Comparison of ENCODE assay signal across 15 cellular contexts in the genomic region with DNA sequence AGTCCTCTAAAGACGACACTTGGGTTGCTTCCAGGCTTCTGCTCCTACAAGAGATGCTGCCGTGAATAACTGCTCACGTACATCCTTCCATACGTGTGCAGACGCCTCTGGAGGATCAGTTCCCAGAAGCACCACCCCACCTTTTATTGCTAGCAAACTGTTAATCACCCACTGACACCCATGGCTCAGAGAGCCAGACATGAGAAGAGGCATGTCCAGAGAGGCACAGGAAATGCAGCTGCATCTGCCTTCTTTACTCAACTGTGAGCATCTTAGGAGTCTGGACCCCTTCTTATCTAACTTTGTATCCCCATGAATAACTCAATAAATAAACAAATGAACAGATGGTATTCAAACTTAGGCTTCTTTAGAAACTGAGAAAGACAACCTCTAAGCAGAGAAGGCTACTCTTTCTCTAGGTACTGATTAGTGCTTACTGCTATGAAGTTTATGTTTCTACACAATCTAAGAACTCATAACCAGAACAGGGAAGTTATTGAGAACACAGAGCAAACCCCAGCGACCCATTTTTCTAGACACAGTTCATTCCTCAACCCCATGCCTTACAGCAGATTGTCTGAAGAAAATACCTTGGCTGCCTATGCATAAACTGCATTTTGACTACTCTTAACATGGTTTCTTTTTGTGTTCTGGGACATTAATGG.
DNase-seq lines count a peak whose midpoint lies in the region; ATAC-seq, FAIRE-seq and TF ChIP-seq lines count a peak whose summit lies in the region.
"Had no signal": no experiment of that assay in that cellular context is flagged by ENCODE, and none has a peak within 500 bp of the region (broad histone marks: within the 10 kb centered on the region; RNA-seq: fewer than 3 reads in every experiment).

No MANE protein-coding gene starts in this region.

- peaks cover 8 to 41% of the 10 kb centered on the region in 2 experiments; a peak in 4 of 5 replicates for H3K4me1 ChIP-seq in K562 (replicated peaks in 1 of 2; ENCODE audit: control insufficient read depth in 2 of 2, insufficient read depth in 2 of 2, low read length in 2 of 2)
- H3K4me1 ChIP-seq in mesenchymal stem cell (ENCODE audit: control insufficient read depth, insufficient read depth, low read depth, low read length): peaks cover 3% of the 10 kb centered on the region
- no peaks in the 10 kb centered on the region for H3K4me1 ChIP-seq in CD4-positive, alpha-beta memory T cell (ENCODE audit: insufficient read depth, low read length)
- H3K4me1 ChIP-seq: prostate gland had no signal

- no peak overlapping the region for H3K23ac ChIP-seq in mesenchymal stem cell (ENCODE audit: low read length in 2 of 2)

- intact Hi-C loops in K562 (cut with micrococcal nuclease) (no loop called here), natural killer cell (cut with micrococcal nuclease) (no loop called here)
- intact Hi-C loops in CD4-positive, alpha-beta memory T cell (cut with micrococcal nuclease): no loop called here

- peak; percentile 83 for ATAC-seq in HG02852 (IDR thresholded peaks at IDR 0.05; ENCODE audit: unreplicated experiment)
- peak; percentile 50 for ATAC-seq in K562
- ATAC-seq in natural killer cell: no peak

- no peaks in the 10 kb centered on the region for H3K27me3 Mint-ChIP-seq in natural killer cell (ENCODE audit: low read depth in 2 of 2)
- H3K27me3 Mint-ChIP-seq in CD4-positive, alpha-beta memory T cell: peaks cover 1 to 4% of the 10 kb centered on the region in 2 donors

- POLR2A ChIA-PET in K562 (lab: Yijun Ruan, JAX): interaction anchor here (0.6 kb wide), 1 partner anchor 43 kb away, joined by 3 read pairs; no protein-coding TSS in a partner anchor
- POLR2A ChIA-PET in CD4-positive, alpha-beta memory T cell (lab: Charles Lee; ENCODE audit: partially characterized antibody): no interaction called here

- H3K9ac ChIP-seq in K562 (ENCODE audit: insufficient read depth in 1 of 2, low read depth in 2 of 2, low read length in 2 of 2): 0 out of 4 replicates have a peak overlapping the region, but pooled peaks of 1 of the 2 experiments have one; percentile 18
- H3K9ac ChIP-seq in mesenchymal stem cell (ENCODE audit: low read length): no peak overlapping the region

- H3K27ac ChIP-seq in K562 (ENCODE audit: extremely low read depth, low read depth, low read length): peak overlapping the region; percentile 40; the same call in 1 of the 3 replicates
- no peak overlapping the region for H3K27ac ChIP-seq in mesenchymal stem cell (ENCODE audit: low read length, poor library complexity, severe bottlenecking)
- no peak overlapping the region for H3K27ac ChIP-seq in CD4-positive, alpha-beta memory T cell (ENCODE audit: low read depth, low read length)
- H3K27ac ChIP-seq: prostate gland had no signal

- H3K4me3 Mint-ChIP-seq in natural killer cell: no peak overlapping the region
- H3K4me3 Mint-ChIP-seq in CD4-positive, alpha-beta memory T cell: no peak overlapping the region
- H3K4me3 Mint-ChIP-seq: activated CD4-positive, alpha-beta memory T cell treated with anti-CD3 and anti-CD28 coated beads for 36 hours; CD4-positive, CD25-positive, alpha-beta regulatory T cell; T-helper 2 cell treated with Interferon-gamma antibody and Interleukin-4, amounts not matched to agents 5 μg/mL and 100 μg/mL, for 36 hours had no signal

- no peaks in the 10 kb centered on the region for H3K4me1 Mint-ChIP-seq in natural killer cell
- H3K4me1 Mint-ChIP-seq in CD4-positive, alpha-beta memory T cell: peaks cover 0 to 1% (median 0%) of the 10 kb centered on the region in 4 donors

- in situ Hi-C loops in K562 (cut with MboI): no loop called here

- no peak overlapping the region for H2BK15ac ChIP-seq in mesenchymal stem cell (ENCODE audit: low read depth, poor library complexity, severe bottlenecking)

- H2BK120ac ChIP-seq in mesenchymal stem cell (ENCODE audit: low read depth, low read length): no peak overlapping the region

- no peak overlapping the region for H3K4ac ChIP-seq in mesenchymal stem cell (ENCODE audit: low read depth in 1 of 2, low read length in 2 of 2)

- no peak overlapping the region; the same call in 1 of the 2 replicates for H3K4me2 ChIP-seq in K562 (ENCODE audit: insufficient read depth, low read length)
- no peak overlapping the region for H3K4me2 ChIP-seq in mesenchymal stem cell (ENCODE audit: low read length, poor library complexity, severe bottlenecking)

- DNase-seq in GM12891 (ENCODE audit: insufficient read length, low spot score) (no peak), K562 (ENCODE audit: extremely low read depth in 1 of 4, low spot score in 3 of 4) (peak in 1 of 4 experiments; percentile 44), mesenchymal stem cell (peak; percentile 77), AG20443 (ENCODE audit: low spot score) (no peak), natural killer cell (no peak), DMS153 (lab: John Stamatoyannopoulos, UW) (no peak)
- DNase-seq in CD4-positive, alpha-beta memory T cell: no peak
- DNase-seq: activated CD4-positive, alpha-beta memory T cell treated with anti-CD3 and anti-CD28 coated beads for 36 hours; activated naive CD4-positive, alpha-beta T cell treated with Interleukin-2 at 50 U/mL for 16 hours; CD4-positive, CD25-positive, alpha-beta regulatory T cell; NCI-H1694 had no signal

- H3K4me3 ChIP-seq in K562 (no peak overlapping the region), mesenchymal stem cell (ENCODE audit: insufficient read depth in 1 of 2, low read depth in 1 of 2, low read length in 2 of 2) (no peak overlapping the region)
- no peak overlapping the region for H3K4me3 ChIP-seq in CD4-positive, alpha-beta memory T cell (ENCODE audit: low read length in 2 of 2)
- H3K4me3 ChIP-seq: lung, prostate gland had no signal

- H3K79me2 ChIP-seq in K562 (ENCODE audit: control insufficient read depth, insufficient read depth, low read length): no peaks in the 10 kb centered on the region

- peak; percentile 57 for FAIRE-seq in GM12891 (lab: Jason Lieb, UNC)
- peak; percentile 49 for FAIRE-seq in K562 (lab: Jason Lieb, UNC)

- TF ChIP-seq EP300 in K562 (IDR thresholded peaks at IDR 0.05; ENCODE audit: low read length): no peak

- no peak overlapping the region for H3K14ac ChIP-seq in mesenchymal stem cell (ENCODE audit: low read length in 2 of 2)

- H3K9me1 ChIP-seq in K562 (ENCODE audit: control insufficient read depth, insufficient read depth, low read length): no peaks in the 10 kb centered on the region

- H3K27ac Mint-ChIP-seq in natural killer cell: no peak overlapping the region
- no peak overlapping the region for H3K27ac Mint-ChIP-seq in CD4-positive, alpha-beta memory T cell
- H3K27ac Mint-ChIP-seq: activated CD4-positive, alpha-beta memory T cell treated with anti-CD3 and anti-CD28 coated beads for 36 hours; CD4-positive, CD25-positive, alpha-beta regulatory T cell; T-helper 2 cell treated with Interferon-gamma antibody and Interleukin-4, amounts not matched to agents 5 μg/mL and 100 μg/mL, for 36 hours had no signal

- H3K9me3 ChIP-seq in K562 (replicated peaks; ENCODE audit: control insufficient read depth, insufficient read depth, low read depth, low read length) (no peaks in the 10 kb centered on the region; the same call in 1 of the 2 replicates), mesenchymal stem cell (ENCODE audit: control insufficient read depth, low read length) (no peaks in the 10 kb centered on the region)
- no peaks in the 10 kb centered on the region for H3K9me3 ChIP-seq in CD4-positive, alpha-beta memory T cell (ENCODE audit: control insufficient read depth in 1 of 2, low read length in 2 of 2)
- H3K9me3 ChIP-seq: prostate gland had no signal

- H4K20me1 ChIP-seq in K562 (replicated peaks; ENCODE audit: control insufficient read depth, insufficient read depth, low read length): no peaks in the 10 kb centered on the region

- TF ChIP-seq POLR2A in GM12891 (IDR thresholded peaks at IDR 0.05; ENCODE audit: low read depth, low read length) (no peak), K562 (conservative IDR thresholded peaks at IDR 0.05) (no peak)

- H2AFZ ChIP-seq in K562 (ENCODE audit: low read depth, low read length) (peak overlapping the region; percentile 83), mesenchymal stem cell (ENCODE audit: low read depth, low read length) (no peak overlapping the region)

- no peak for TF ChIP-seq RAD21 in K562 (CRISPR knock-in tag; conservative IDR thresholded peaks at IDR 0.05 in 1 of 2, IDR thresholded peaks at IDR 0.05 in 1 of 2)

- H3K36me3 ChIP-seq in K562 (ENCODE audit: control insufficient read depth, insufficient read depth, low read length): no peaks in the 10 kb centered on the region
- no peaks in the 10 kb centered on the region for H3K36me3 ChIP-seq in mesenchymal stem cell (ENCODE audit: control insufficient read depth in 1 of 2, insufficient read depth in 2 of 2, low read depth in 1 of 2, low read length in 2 of 2)
- no peaks in the 10 kb centered on the region for H3K36me3 ChIP-seq in CD4-positive, alpha-beta memory T cell (ENCODE audit: insufficient read depth, low read length)
- H3K36me3 ChIP-seq: prostate gland had no signal

- peak overlapping the region in 1 of 2 experiments; percentile 63 for H2BK12ac ChIP-seq in mesenchymal stem cell (ENCODE audit: low read length in 2 of 2)

- no peak overlapping the region for H2AK5ac ChIP-seq in mesenchymal stem cell (ENCODE audit: low read length, severe bottlenecking)

- H3K79me1 ChIP-seq in mesenchymal stem cell (replicated peaks; ENCODE audit: low read length, poor library complexity, severe bottlenecking): no peaks in the 10 kb centered on the region

- BruUV-seq in K562 (replicated peaks; lab: Mats Ljungman, UMichigan): no TSS peak

- H3K9me3 Mint-ChIP-seq in natural killer cell: no peaks in the 10 kb centered on the region
- H3K9me3 Mint-ChIP-seq in CD4-positive, alpha-beta memory T cell: no peaks in the 10 kb centered on the region
- H3K9me3 Mint-ChIP-seq: activated CD4-positive, alpha-beta memory T cell treated with anti-CD3 and anti-CD28 coated beads for 36 hours; T-helper 2 cell treated with Interferon-gamma antibody and Interleukin-4, amounts not matched to agents 5 μg/mL and 100 μg/mL, for 36 hours had no signal

- H3K27me3 ChIP-seq in K562 (ENCODE audit: control insufficient read depth in 2 of 2, insufficient read depth in 2 of 2, low read length in 2 of 2): no peaks in the 10 kb centered on the region
- H3K27me3 ChIP-seq in mesenchymal stem cell (ENCODE audit: control insufficient read depth in 1 of 2, insufficient read depth in 1 of 2, low read length in 2 of 2): peaks cover 0 to 9% of the 10 kb centered on the region in 2 experiments
- H3K27me3 ChIP-seq in CD4-positive, alpha-beta memory T cell (ENCODE audit: insufficient read depth, low read length): no peaks in the 10 kb centered on the region

- peak overlapping the region in 1 of 2 experiments; percentile 60 for H3K18ac ChIP-seq in mesenchymal stem cell (ENCODE audit: low read depth in 1 of 2, low read length in 2 of 2)

- no peak overlapping the region for H4K91ac ChIP-seq in mesenchymal stem cell (ENCODE audit: low read length)

- H3K36me3 Mint-ChIP-seq in natural killer cell: no peaks in the 10 kb centered on the region
- H3K36me3 Mint-ChIP-seq in CD4-positive, alpha-beta memory T cell: no peaks in the 10 kb centered on the region
- H3K36me3 Mint-ChIP-seq: activated CD4-positive, alpha-beta memory T cell treated with anti-CD3 and anti-CD28 coated beads for 36 hours; CD4-positive, CD25-positive, alpha-beta regulatory T cell had no signal

- TF ChIP-seq CTCF in K562 (IDR thresholded peaks at IDR 0.05 in 2 of 3, conservative IDR thresholded peaks at IDR 0.05 in 1 of 3; ENCODE audit: insufficient read depth in 2 of 3, low read depth in 1 of 3, low read length in 3 of 3) (no peak), natural killer cell (IDR thresholded peaks at IDR 0.05) (no peak)

- H2BK5ac ChIP-seq in mesenchymal stem cell (ENCODE audit: low read depth, low read length, poor library complexity, severe bottlenecking): no peak overlapping the region

- no peak overlapping the region for H4K8ac ChIP-seq in mesenchymal stem cell (ENCODE audit: low read length)

- CTCF ChIA-PET in K562 (lab: Yijun Ruan, JAX; ENCODE audit: low intra/inter-chr PET ratio): no interaction called here
- CTCF ChIA-PET in CD4-positive, alpha-beta memory T cell (lab: Charles Lee; ENCODE audit: partially characterized antibody): no interaction called here

- 11% methylated on average over 6 of the region's 6 CpGs for WGBS in K562 (ENCODE audit: insufficient coverage, low coverage, missing lambda C conversion rate)
- WGBS in mesenchymal stem cell: 26% methylated on average over 6 of the region's 6 CpGs

Comparison
In these comparisons a context has a peak if more than half of its experiments do, and no peak if none do; other contexts are left out.
1. ATAC-seq: peak in HG02852 (single experiment) and K562 (single experiment); none in natural killer cell (0 of 3).